ENCODE assay signal across 1 cellular context in the genomic region with DNA sequence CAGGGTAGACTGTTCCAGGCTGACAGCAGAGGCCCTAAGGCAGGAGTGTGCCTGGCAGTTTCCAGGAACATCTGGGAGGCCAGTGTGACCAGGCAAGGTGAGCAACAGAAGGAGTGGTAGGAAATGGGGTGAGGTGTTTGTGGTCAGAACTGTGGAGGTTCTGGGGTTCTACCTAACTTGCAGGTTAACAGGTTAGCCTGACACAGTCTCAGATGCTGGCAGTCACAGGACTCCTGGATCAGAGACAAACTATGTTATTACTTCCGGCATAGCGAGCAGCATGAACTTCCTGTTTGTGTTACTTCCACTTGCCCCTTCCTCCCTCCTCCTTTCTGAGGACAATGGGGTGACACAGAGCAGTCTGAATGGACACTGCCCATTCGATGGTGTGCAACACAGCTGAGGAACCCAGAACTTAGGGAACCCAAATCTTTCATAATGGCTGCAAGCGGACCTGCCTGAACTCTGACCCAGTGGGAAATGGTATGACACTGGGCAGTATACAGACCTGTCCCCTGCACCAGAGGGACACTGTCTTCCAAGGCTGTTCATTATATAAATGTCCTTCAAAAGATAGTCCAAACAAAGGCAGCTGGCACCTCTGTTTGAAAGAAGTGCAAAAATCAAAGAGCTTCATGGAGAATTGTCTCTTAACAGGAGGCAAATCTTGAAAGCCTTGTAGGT.
TF ChIP-seq lines count a peak whose summit lies in the region.

No MANE protein-coding gene starts in this region.

TF ChIP-seq in IMR-90, 13 proteins besides CTCF, POLR2A, EP300 and RAD21:
- no peak for TF ChIP-seq CHD1 (IDR thresholded peaks at IDR 0.05; ENCODE audit: low read depth, low read length)
- TF ChIP-seq, protein P1, sequence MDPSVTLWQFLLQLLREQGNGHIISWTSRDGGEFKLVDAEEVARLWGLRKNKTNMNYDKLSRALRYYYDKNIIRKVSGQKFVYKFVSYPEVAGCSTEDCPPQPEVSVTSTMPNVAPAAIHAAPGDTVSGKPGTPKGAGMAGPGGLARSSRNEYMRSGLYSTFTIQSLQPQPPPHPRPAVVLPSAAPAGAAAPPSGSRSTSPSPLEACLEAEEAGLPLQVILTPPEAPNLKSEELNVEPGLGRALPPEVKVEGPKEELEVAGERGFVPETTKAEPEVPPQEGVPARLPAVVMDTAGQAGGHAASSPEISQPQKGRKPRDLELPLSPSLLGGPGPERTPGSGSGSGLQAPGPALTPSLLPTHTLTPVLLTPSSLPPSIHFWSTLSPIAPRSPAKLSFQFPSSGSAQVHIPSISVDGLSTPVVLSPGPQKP (IDR thresholded peaks at IDR 0.05; ENCODE audit: borderline replicate concordance, low read depth, low read length) = no peak
- no peak for TF ChIP-seq SMC3 (IDR thresholded peaks at IDR 0.05; ENCODE audit: low read depth, low read length)
- no peak for TF ChIP-seq RCOR1 (IDR thresholded peaks at IDR 0.05; ENCODE audit: insufficient replicate concordance, low read length)
- no peak for TF ChIP-seq FOS (IDR thresholded peaks at IDR 0.05; ENCODE audit: low read depth, low read length)
- TF ChIP-seq, protein P2, sequence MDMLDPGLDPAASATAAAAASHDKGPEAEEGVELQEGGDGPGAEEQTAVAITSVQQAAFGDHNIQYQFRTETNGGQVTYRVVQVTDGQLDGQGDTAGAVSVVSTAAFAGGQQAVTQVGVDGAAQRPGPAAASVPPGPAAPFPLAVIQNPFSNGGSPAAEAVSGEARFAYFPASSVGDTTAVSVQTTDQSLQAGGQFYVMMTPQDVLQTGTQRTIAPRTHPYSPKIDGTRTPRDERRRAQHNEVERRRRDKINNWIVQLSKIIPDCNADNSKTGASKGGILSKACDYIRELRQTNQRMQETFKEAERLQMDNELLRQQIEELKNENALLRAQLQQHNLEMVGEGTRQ (IDR thresholded peaks at IDR 0.05; ENCODE audit: low read depth, low read length) = no peak
- TF ChIP-seq MXI1 (IDR thresholded peaks at IDR 0.05; ENCODE audit: borderline replicate concordance, low read depth, low read length) = no peak
- TF ChIP-seq BHLHE40 (IDR thresholded peaks at IDR 0.05; ENCODE audit: low read depth, low read length) = no peak
- TF ChIP-seq MAZ (IDR thresholded peaks at IDR 0.05; ENCODE audit: borderline replicate concordance, low read depth, low read length) = no peak
- no peak for TF ChIP-seq MAFK (IDR thresholded peaks at IDR 0.05; ENCODE audit: low read depth, low read length)
- no peak for TF ChIP-seq NFE2L2 (IDR thresholded peaks at IDR 0.05; ENCODE audit: low read depth, low read length)
- TF ChIP-seq CEBPB (IDR thresholded peaks at IDR 0.05; ENCODE audit: low read depth, low read length) = no peak
- no peak for TF ChIP-seq RFX5 (IDR thresholded peaks at IDR 0.05; ENCODE audit: low read depth, low read length)
